12 cellular contexts compared by ENCODE assay signal in the genomic region with DNA sequence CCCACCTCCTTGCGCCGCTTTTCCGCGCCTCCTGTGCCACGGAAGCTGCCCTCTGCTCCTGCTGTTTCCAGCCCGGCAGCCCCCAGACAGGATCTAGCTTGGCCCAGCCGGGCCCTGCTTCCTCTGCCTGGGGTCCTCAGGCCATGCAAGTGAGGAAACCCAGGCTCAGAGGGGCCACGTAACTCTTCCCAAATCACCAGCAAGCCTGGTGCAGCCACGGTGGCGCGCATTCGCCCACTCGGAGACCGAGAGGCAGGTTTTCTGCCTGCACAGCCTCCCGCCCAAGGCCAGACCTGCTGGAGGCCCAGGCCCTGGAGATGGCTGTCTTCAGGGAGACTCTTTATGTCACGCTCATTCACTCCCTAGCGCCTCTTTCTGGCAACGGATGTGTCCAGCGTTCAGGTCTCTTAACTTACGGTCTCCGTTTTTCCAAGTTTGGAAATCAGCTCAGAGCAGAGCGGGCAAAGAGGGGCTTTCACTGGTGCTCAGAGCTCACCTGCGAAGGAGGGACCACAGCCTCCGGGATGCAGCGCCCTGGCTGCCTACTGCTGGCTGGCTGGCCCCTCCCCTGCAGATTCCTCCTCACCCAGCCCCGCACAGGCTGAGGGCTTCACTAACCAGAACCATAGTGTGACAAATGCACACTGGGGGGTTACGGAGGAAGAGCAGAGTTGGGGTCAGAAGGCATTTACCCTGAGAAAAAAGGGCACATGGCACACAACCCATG. TPM values are rescaled to one million over a fixed set of nuclear protein-coding genes. Genes with fewer than 3 reads are reported as not detected.
DNase-seq lines count a peak whose midpoint lies in the region; ATAC-seq and TF ChIP-seq lines count a peak whose summit lies in the region.
"Had no signal": no experiment of that assay in that cellular context is flagged by ENCODE, and none has a peak within 500 bp of the region (broad histone marks: within the 10 kb centered on the region; RNA-seq: fewer than 3 reads in every experiment).

No MANE protein-coding gene starts in this region.

- ATAC-seq in HG02759 (IDR thresholded peaks at IDR 0.05; ENCODE audit: unreplicated experiment) (no peak), HG03196 (IDR thresholded peaks at IDR 0.05; ENCODE audit: unreplicated experiment) (no peak)

- H3K27ac ChIP-seq in esophagus muscularis mucosa (replicated peaks in 1 of 4) (no peak overlapping the region), mesodermal cell (ENCODE audit: low read depth, low read length, severe bottlenecking) (no peak overlapping the region), suprapubic skin (no peak overlapping the region)
- H3K27ac ChIP-seq: skin epidermis had no signal

- intact Hi-C loops in esophagus muscularis mucosa (cut with DNase I): no loop called here

- 17% methylated on average over 22 of the region's 27 CpGs for WGBS in esophagus muscularis mucosa
- WGBS in mesodermal cell (ENCODE audit: insufficient coverage in 2 of 2), 2 experiments: 29 to 32% methylated on average over 23 to 24 of the region's 27 CpGs
- 7% methylated on average over 12 of the region's 27 CpGs for WGBS in suprapubic skin

- TF ChIP-seq EP300 in esophagus muscularis mucosa (IDR thresholded peaks at IDR 0.05): no peak
- no peak for TF ChIP-seq EP300 in suprapubic skin (IDR thresholded peaks at IDR 0.05)

- DNase-seq in NCI-H2227 (lab: John Stamatoyannopoulos, UW; ENCODE audit: unreplicated experiment): peak; percentile 25
- DNase-seq in NCI-H2227 treated with DMSO at 0.1 percent for 48 hours (lab: John Stamatoyannopoulos, UW): no peak
- no peak for DNase-seq in esophagus muscularis mucosa (ENCODE audit: extremely low spot score)
- DNase-seq in suprapubic skin (ENCODE audit: low spot score in 2 of 2): peak in 1 of 2 donors; percentile 60
- DNase-seq in effector CD8-positive, alpha-beta T cell (lab: John Stamatoyannopoulos, UW): no peak
- DNase-seq: activated naive CD4-positive, alpha-beta T cell treated with anti-CD3 and anti-CD28 coated beads for 36 hours; foreskin melanocyte; NCI-H510A had no signal

- H3K36me3 ChIP-seq in esophagus muscularis mucosa (no peaks in the 10 kb centered on the region), mesodermal cell (ENCODE audit: control insufficient read depth, insufficient read depth, low read length) (no peaks in the 10 kb centered on the region), suprapubic skin (no peaks in the 10 kb centered on the region)

- TF ChIP-seq CTCF in esophagus muscularis mucosa (IDR thresholded peaks at IDR 0.05) (no peak), suprapubic skin (IDR thresholded peaks at IDR 0.05) (no peak)

- H3K4me3 ChIP-seq in esophagus muscularis mucosa (peak overlapping the region; percentile 46 to 59 (median 52)), mesodermal cell (ENCODE audit: extremely low read depth, insufficient read depth, low read length, poor library complexity, severe bottlenecking) (peak overlapping the region; percentile 28), suprapubic skin (peak overlapping the region; percentile 51)

- no peak for TF ChIP-seq POLR2A in esophagus muscularis mucosa (IDR thresholded peaks at IDR 0.05; ENCODE audit: low read depth)
- TF ChIP-seq POLR2A in suprapubic skin (IDR thresholded peaks at IDR 0.05): no peak

- H3K4me1 ChIP-seq in esophagus muscularis mucosa (peaks cover 13 to 22% (median 20%) of the 10 kb centered on the region in 4 donors), mesodermal cell (ENCODE audit: control insufficient read depth, insufficient read depth, low read length, poor library complexity, severe bottlenecking) (peaks cover 7% of the 10 kb centered on the region), suprapubic skin (peaks cover 17% of the 10 kb centered on the region)

- H3K27me3 ChIP-seq in esophagus muscularis mucosa: peaks cover 0 to 75% (median 19%) of the 10 kb centered on the region in 4 donors
- peaks cover 56% of the 10 kb centered on the region for H3K27me3 ChIP-seq in suprapubic skin

- no peaks in the 10 kb centered on the region for H3K9me3 ChIP-seq in esophagus muscularis mucosa
- no peaks in the 10 kb centered on the region for H3K9me3 ChIP-seq in mesodermal cell (ENCODE audit: control insufficient read depth, low read length)
- no peaks in the 10 kb centered on the region for H3K9me3 ChIP-seq in suprapubic skin

RNA-seq across cellular contexts. Expression of a gene that starts 20.6 kb away (rescaled TPM):
- total RNA-seq in esophagus muscularis mucosa: 10 to 100 TPM; 24.1 to 70.6 (median 45.7) TPM
- polyA plus RNA-seq in mesodermal cell (2013, experiment 1 of 2): 12.4 TPM
- polyA plus RNA-seq in mesodermal cell (2013, experiment 2 of 2): 11.6 TPM
- total RNA-seq in suprapubic skin: 10 to 100 TPM; 53.3 to 70.1 (median 60.4) TPM

RNA-seq across cellular contexts. Expression of a gene that starts 43.6 kb away (rescaled TPM):
- total RNA-seq in esophagus muscularis mucosa: 1 to 10 TPM; 2.5 to 6.4 (median 4.9) TPM
- 4.0 TPM for polyA plus RNA-seq in mesodermal cell (2013, experiment 1 of 2)
- polyA plus RNA-seq in mesodermal cell (2013, experiment 2 of 2): 3.3 TPM
- 1 to 10 TPM; 3.7 to 9.8 (median 7.8) TPM for total RNA-seq in suprapubic skin

RNA-seq across cellular contexts. Expression of a gene that starts 48.9 kb away (rescaled TPM):
- total RNA-seq in esophagus muscularis mucosa: 100 to 1,000 TPM; 162 to 267 (median 187) TPM
- polyA plus RNA-seq in mesodermal cell (2013, experiment 1 of 2): 113 TPM
- polyA plus RNA-seq in mesodermal cell (2013, experiment 2 of 2): 91.0 TPM
- total RNA-seq in suprapubic skin: 10 to 100 TPM; 63.1 to 77.6 (median 70.4) TPM
